ENCODE assay signal across 20 cellular contexts in genomic region chr7:17674956-17675300, GRCh38.
DNase-seq lines count a peak whose midpoint lies in the region; ATAC-seq, FAIRE-seq and TF ChIP-seq lines count a peak whose summit lies in the region.
"Had no signal": no experiment of that assay in that cellular context is flagged by ENCODE, and none has a peak within 500 bp of the region (broad histone marks: within the 10 kb centered on the region; RNA-seq: fewer than 3 reads in every experiment).

No MANE protein-coding gene starts in this region.

- no peak overlapping the region for H4K91ac ChIP-seq in trophoblast cell (ENCODE audit: low read depth, low read length)

- DNase-seq in MCF 10A (ENCODE audit: unreplicated experiment) (no peak), breast epithelium (ENCODE audit: low spot score in 2 of 2) (no peak), epithelial cell of prostate (ENCODE audit: low read depth, low spot score) (no peak), trophoblast cell (peak; percentile 34 to 94), kidney (no peak), T-cell (no peak), HFFc6 (no peak), putamen (ENCODE audit: low spot score) (no peak)
- DNase-seq: COR-L47, DMS53, GOT3, NCI-H1417, NCI-H187 treated with DMSO at 0.1 percent for 48 hours, NCI-H226, NCI-H526, SJCRH30 had no signal

- H3K27ac Mint-ChIP-seq in MCF 10A (ENCODE audit: low read depth, unreplicated experiment) (peak overlapping the region; percentile 97), T-cell (no peak overlapping the region), HFFc6 (no peak overlapping the region)
- H3K27ac Mint-ChIP-seq: B cell had no signal

- no peak overlapping the region for H3K23ac ChIP-seq in trophoblast cell (ENCODE audit: low read length)

- TF ChIP-seq POLR2A in breast epithelium (IDR thresholded peaks at IDR 0.05), result no peak

- H3K4me3 ChIP-seq in breast epithelium, result no peak overlapping the region
- H3K4me3 ChIP-seq in trophoblast cell (ENCODE audit: low read depth, low read length), result no peak overlapping the region
- no peak overlapping the region for H3K4me3 ChIP-seq in kidney (ENCODE audit: low read length in 2 of 2)
- H3K4me3 ChIP-seq: K562, PC-9, SJCRH30 had no signal

- H3K4ac ChIP-seq in trophoblast cell (ENCODE audit: low read depth, low read length), result no peak overlapping the region

- no peak overlapping the region for H4K8ac ChIP-seq in trophoblast cell (ENCODE audit: low read depth, low read length)

- H3K4me3 Mint-ChIP-seq in MCF 10A (ENCODE audit: unreplicated experiment) (no peak overlapping the region), T-cell (no peak overlapping the region), HFFc6 (no peak overlapping the region)
- H3K4me3 Mint-ChIP-seq: B cell had no signal

- CTCF ChIA-PET in MCF 10A (lab: Yijun Ruan, JAX), result interaction anchor here (0.6 to 0.8 kb wide), 4 partner anchors 20 to 516 kb away, joined by 3 read pairs; no protein-coding TSS in a partner anchor
- CTCF ChIA-PET in T-cell (lab: Charles Lee), result interaction anchor here in 1 of 2 donors (1.0 kb wide), 1 partner anchor 692 kb away, joined by 3 read pairs; no protein-coding TSS in a partner anchor

- H2AFZ ChIP-seq in trophoblast cell (ENCODE audit: insufficient read depth, low read length, poor library complexity), result no peak overlapping the region
- H2AFZ ChIP-seq: PC-9 had no signal

- H4K12ac ChIP-seq in trophoblast cell (ENCODE audit: low read depth, low read length), result no peak overlapping the region

- no peak overlapping the region for H3K18ac ChIP-seq in trophoblast cell (ENCODE audit: low read length)

- H3K4me2 ChIP-seq in trophoblast cell (ENCODE audit: low read length), result no peak overlapping the region
- H3K4me2 ChIP-seq: PC-9 had no signal

- H3K36me3 ChIP-seq in breast epithelium (no peaks in the 10 kb centered on the region), trophoblast cell (ENCODE audit: control insufficient read depth in 1 of 2, insufficient read depth in 2 of 2, low read length in 2 of 2) (no peaks in the 10 kb centered on the region), kidney (ENCODE audit: control insufficient read depth in 1 of 2, insufficient read depth in 2 of 2, low read length in 2 of 2) (no peaks in the 10 kb centered on the region)
- H3K36me3 ChIP-seq: SJCRH30 had no signal

- no peak for FAIRE-seq in kidney (lab: Jason Lieb, UNC)
- FAIRE-seq: GM12891, K562 had no signal

- no peak overlapping the region for H2AK5ac ChIP-seq in trophoblast cell (ENCODE audit: low read length)

- H3K9me3 ChIP-seq in breast epithelium (no peaks in the 10 kb centered on the region), trophoblast cell (ENCODE audit: insufficient read depth, low read depth, low read length) (no peaks in the 10 kb centered on the region), kidney (ENCODE audit: control insufficient read depth in 1 of 2, low read length in 2 of 2) (no peaks in the 10 kb centered on the region)
- H3K9me3 ChIP-seq: SJCRH30 had no signal

- peaks cover 24% of the 10 kb centered on the region for H3K79me1 ChIP-seq in trophoblast cell (ENCODE audit: low read length)

- ATAC-seq in T-cell (replicated peaks in 1 of 4), result no peak
- ATAC-seq: K562 had no signal

- H3K36me3 Mint-ChIP-seq in MCF 10A (ENCODE audit: insufficient read depth, unreplicated experiment) (peaks cover 6% of the 10 kb centered on the region), T-cell (no peaks in the 10 kb centered on the region), HFFc6 (ENCODE audit: low read depth) (0 out of 2 replicates have a peak, but pooled peaks cover 6% of the 10 kb centered on the region)

- H3K4me1 ChIP-seq in breast epithelium (no peaks in the 10 kb centered on the region), trophoblast cell (ENCODE audit: control insufficient read depth in 1 of 2, insufficient read depth in 2 of 2, low read length in 2 of 2) (peaks cover 11 to 12% of the 10 kb centered on the region in 2 experiments), kidney (ENCODE audit: control insufficient read depth in 1 of 2, insufficient read depth in 1 of 2, low read depth in 1 of 2, low read length in 2 of 2) (peaks cover 0 to 3% of the 10 kb centered on the region in 2 donors)
- H3K4me1 ChIP-seq: SJCRH30 had no signal

- POLR2A ChIA-PET in MCF 10A (lab: Yijun Ruan, JAX), result interaction anchor here (0.6 to 2.5 kb wide), 16 partner anchors 8 to 1485 kb away, joined by 3 to 17 read pairs (median 5); partner anchors contain the start of gene SNX13
- POLR2A ChIA-PET in T-cell (lab: Charles Lee), result no interaction called here

- no peak overlapping the region for H2BK12ac ChIP-seq in trophoblast cell (ENCODE audit: low read length)

- BruUV-seq in MCF 10A (replicated peaks; lab: Mats Ljungman, UMichigan), result no TSS peak

- H3K4me1 Mint-ChIP-seq in MCF 10A (ENCODE audit: insufficient read depth, unreplicated experiment), result peaks cover 65% of the 10 kb centered on the region
- no peaks in the 10 kb centered on the region for H3K4me1 Mint-ChIP-seq in T-cell
- H3K4me1 Mint-ChIP-seq in HFFc6 (ENCODE audit: low read depth), result peaks cover 60% of the 10 kb centered on the region
- H3K4me1 Mint-ChIP-seq: B cell had no signal

- H3K79me2 ChIP-seq in trophoblast cell (ENCODE audit: control insufficient read depth, insufficient read depth, low read length, poor library complexity), result no peaks in the 10 kb centered on the region

- H3K9me3 Mint-ChIP-seq in MCF 10A (ENCODE audit: unreplicated experiment) (no peaks in the 10 kb centered on the region), T-cell (no peaks in the 10 kb centered on the region), HFFc6 (no peaks in the 10 kb centered on the region)

- no peaks in the 10 kb centered on the region for H3K27me3 Mint-ChIP-seq in MCF 10A (ENCODE audit: insufficient read depth, unreplicated experiment)
- H3K27me3 Mint-ChIP-seq in T-cell, result peaks cover 0 to 6% of the 10 kb centered on the region in 2 donors
- H3K27me3 Mint-ChIP-seq in HFFc6 (ENCODE audit: insufficient read depth), result no peaks in the 10 kb centered on the region; the same call in 1 of the 2 replicates
- H3K27me3 Mint-ChIP-seq: B cell had no signal

- no CpG with 5 or more reads among the region's 5 CpGs for WGBS in trophoblast cell (ENCODE audit: extremely low coverage, insufficient coverage, insufficient read length)

- TF ChIP-seq CTCF in MCF 10A (IDR thresholded peaks at IDR 0.05; ENCODE audit: unreplicated experiment) (no peak), breast epithelium (IDR thresholded peaks at IDR 0.05) (no peak), kidney (IDR thresholded peaks at IDR 0.05; ENCODE audit: borderline replicate concordance, extremely low read depth, insufficient read depth) (no peak), HFFc6 (IDR thresholded peaks at IDR 0.05) (no peak)

- intact Hi-C loops in MCF 10A (cut with micrococcal nuclease) (no loop called here), breast epithelium (cut with DNase I; ENCODE audit: low total_unique reads) (no loop called here), kidney (cut with DNase I) (no loop called here)

- no peak overlapping the region for H3K27ac ChIP-seq in breast epithelium
- H3K27ac ChIP-seq in epithelial cell of prostate, result peak overlapping the region; percentile 96
- peak overlapping the region; percentile 48 for H3K27ac ChIP-seq in trophoblast cell (ENCODE audit: low read depth, low read length)
- no peak overlapping the region for H3K27ac ChIP-seq in kidney (ENCODE audit: low read depth in 2 of 2, low read length in 2 of 2)
- H3K27ac ChIP-seq: PC-9, SJCRH30 had no signal

- no peak overlapping the region for H3K9ac ChIP-seq in trophoblast cell (ENCODE audit: low read length)
- H3K9ac ChIP-seq in kidney (ENCODE audit: low read length in 2 of 2), result no peak overlapping the region

- H3K27me3 ChIP-seq in breast epithelium, result no peaks in the 10 kb centered on the region
- H3K27me3 ChIP-seq in trophoblast cell (ENCODE audit: insufficient read depth, low read length), result no peaks in the 10 kb centered on the region
- H3K27me3 ChIP-seq: SJCRH30 had no signal

- no peak overlapping the region for H2BK5ac ChIP-seq in trophoblast cell (ENCODE audit: low read depth, low read length, poor library complexity)

- no peak overlapping the region for H2BK120ac ChIP-seq in trophoblast cell (ENCODE audit: insufficient read depth, low read length, poor library complexity)

- H3K14ac ChIP-seq in trophoblast cell (ENCODE audit: low read length), result no peak overlapping the region

Comparison
In these comparisons a context has a peak if more than half of its experiments do, and no peak if none do; other contexts are left out.
1. DNase-seq: peak in trophoblast cell (2 of 2); none in MCF 10A (single experiment), breast epithelium (0 of 2), epithelial cell of prostate (single experiment), kidney (single experiment), T-cell (0 of 34), HFFc6 (single experiment) and putamen (single experiment).
2. H3K27ac ChIP-seq: peak in epithelial cell of prostate (single experiment) and trophoblast cell (single experiment); none in breast epithelium (0 of 2) and kidney (0 of 2).